Comparison of ENCODE assay signal across 30 cellular contexts in genomic region chr11:133711545-133711944, GRCh38.
"Had no signal": no experiment of that assay in that cellular context is flagged by ENCODE, and none has a peak within 500 bp of the region (broad histone marks: within the 10 kb centered on the region; RNA-seq: fewer than 3 reads in every experiment).

No MANE protein-coding gene starts in this region.

- H3K9me3 ChIP-seq: ascending aorta, body of pancreas, MG63 had no signal

- H3K27me3 Mint-ChIP-seq: activated naive CD8-positive, alpha-beta T cell treated with anti-CD3 and anti-CD28 coated beads, Interleukin-2, amount 50 U/mL, for 24 hours had no signal

- H3K27ac ChIP-seq: ascending aorta, body of pancreas, SK-N-MC had no signal

- H3K4me3 ChIP-seq: ascending aorta, body of pancreas, MG63, SK-N-MC had no signal

- ATAC-seq: activated CD4-positive, CD25-positive, alpha-beta regulatory T cell treated with anti-CD3 and anti-CD28 coated beads, Interleukin-2, amount 50 U/mL, for 24 hours; activated CD8-positive, alpha-beta T cell treated with anti-CD3 and anti-CD28 coated beads, Interleukin-2, amount 10 ng/mL, durations not matched to agents 7 days and 5 days; activated naive CD4-positive, alpha-beta T cell treated with anti-CD3 and anti-CD28 coated beads, Interleukin-2, amount 50 U/mL, for 72 hours; activated naive CD8-positive, alpha-beta T cell treated with anti-CD3 and anti-CD28 coated beads, Interleukin-2, amount 50 U/mL, for 24 hours; body of pancreas; Panc1; T-cell had no signal

- H3K4me3 Mint-ChIP-seq: activated CD8-positive, alpha-beta T cell treated with anti-CD3 and anti-CD28 coated beads, Interleukin-2, amount 10 ng/mL, durations not matched to agents 7 days and 5 days; activated naive CD8-positive, alpha-beta T cell treated with anti-CD3 and anti-CD28 coated beads, Interleukin-2, amount 50 U/mL, for 24 hours; T-cell had no signal

- H3K27ac Mint-ChIP-seq: activated CD8-positive, alpha-beta T cell treated with anti-CD3 and anti-CD28 coated beads, Interleukin-2, amount 10 ng/mL, durations not matched to agents 7 days and 5 days; activated naive CD4-positive, alpha-beta T cell treated with anti-CD3 and anti-CD28 coated beads, Interleukin-2, amount 50 U/mL, for 72 hours; activated naive CD8-positive, alpha-beta T cell treated with anti-CD3 and anti-CD28 coated beads, Interleukin-2, amount 50 U/mL, for 24 hours; T-cell had no signal

- H3K36me3 Mint-ChIP-seq: activated naive CD4-positive, alpha-beta T cell treated with anti-CD3 and anti-CD28 coated beads, Interleukin-2, amount 50 U/mL, for 72 hours; T-cell had no signal

- H3K27me3 ChIP-seq: ascending aorta, body of pancreas had no signal

- H3K4me1 Mint-ChIP-seq: activated naive CD8-positive, alpha-beta T cell treated with anti-CD3 and anti-CD28 coated beads, Interleukin-2, amount 50 U/mL, for 24 hours; T-cell had no signal

- H3K9me3 Mint-ChIP-seq: activated naive CD4-positive, alpha-beta T cell treated with anti-CD3 and anti-CD28 coated beads, Interleukin-2, amount 50 U/mL, for 72 hours; activated naive CD8-positive, alpha-beta T cell treated with anti-CD3 and anti-CD28 coated beads, Interleukin-2, amount 50 U/mL, for 24 hours; T-cell had no signal

- H3K36me3 ChIP-seq: ascending aorta, MG63, WERI-Rb-1 had no signal

- H3K4me1 ChIP-seq: ascending aorta, body of pancreas had no signal

- DNase-seq: activated CD4-positive, alpha-beta T cell treated with anti-CD3 and anti-CD28 coated beads for 4 hours; activated CD4-positive, alpha-beta T cell treated with anti-CD3 and anti-CD28 coated beads, Interleukin-2, amount 50 U/mL, for 4 hours; activated CD8-positive, alpha-beta memory T cell treated with anti-CD3 and anti-CD28 coated beads, Interleukin-2, amount 50 U/mL, for 48 hours; activated CD8-positive, alpha-beta T cell treated with anti-CD3 and anti-CD28 coated beads, Interleukin-2, amount 10 ng/mL, durations not matched to agents 7 days and 5 days; activated naive CD4-positive, alpha-beta T cell treated with Interleukin-2 at 50 U/mL for 16 hours; activated naive CD8-positive, alpha-beta T cell treated with anti-CD3 and anti-CD28 coated beads, Interleukin-2, amount 50 U/mL, for 24 hours; activated T-cell treated with anti-CD3 and anti-CD28 coated beads, Interleukin-2, amount 50 U/mL, for 1 hour; amniotic stem cell; body of pancreas; central memory CD4-positive, alpha-beta T cell; MG63; MV-4-11; NCI-H1417 treated with DMSO at 0.1 percent for 48 hours; NCI-H1694; NCI-H2029; NCI-H2107; NCI-H2171 treated with DMSO at 0.1 percent for 48 hours; NCI-H226; NCI-H526; NCI-H774; NK-92 treated with Interleukin-12 subunit alpha and Interleukin-12 subunit beta, amount 100 ng/mL, for 24 hours; OCI-M1; RPMI8226; T-cell; WERI-Rb-1 had no signal
